12 cellular contexts compared by ENCODE assay signal in the genomic region with DNA sequence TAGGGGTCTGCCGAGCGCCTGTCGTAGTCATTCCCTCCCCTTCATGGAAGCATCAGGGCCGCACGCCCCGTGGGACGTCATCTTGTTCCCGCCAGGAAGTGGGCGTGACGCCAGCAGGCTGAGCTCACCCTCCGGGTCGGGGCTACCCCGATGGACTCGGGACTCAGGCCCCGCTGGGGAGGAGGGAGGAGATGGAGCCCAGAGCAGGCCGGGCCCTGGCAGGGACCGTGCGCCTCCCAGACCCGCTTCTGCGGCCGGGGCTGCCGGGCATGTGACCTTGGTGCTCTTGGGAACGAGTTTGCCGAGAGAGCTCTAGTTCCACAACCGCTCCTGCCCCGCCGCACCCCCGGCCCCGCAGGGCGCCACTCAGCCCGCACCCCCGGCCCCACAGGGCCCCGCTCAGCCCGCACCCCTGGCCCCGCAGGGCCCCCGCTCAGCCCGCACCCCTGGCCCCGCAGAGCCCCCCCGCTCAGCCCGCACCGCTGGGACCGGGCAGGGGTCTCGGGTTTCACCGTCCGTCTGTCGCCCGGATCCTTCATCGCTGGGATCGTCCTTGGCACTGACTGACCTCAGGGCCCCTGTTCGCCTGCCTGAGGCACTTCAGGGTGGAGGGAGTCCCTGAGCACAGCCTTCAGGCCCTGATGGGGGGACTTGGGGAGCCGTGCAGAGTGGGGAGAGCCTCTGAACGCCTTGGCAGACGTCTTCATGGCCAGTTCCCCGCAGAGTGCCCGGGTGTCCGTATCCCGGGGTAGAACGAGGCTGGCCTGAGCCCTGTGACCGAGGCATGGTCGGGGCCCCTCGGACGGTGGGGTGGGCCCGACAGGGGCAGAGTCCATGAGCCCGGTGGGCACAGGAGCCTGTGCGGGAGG. TPM values are rescaled to one million over a fixed set of nuclear protein-coding genes. Genes with fewer than 3 reads are reported as not detected.
DNase-seq lines count a peak whose midpoint lies in the region; ATAC-seq and TF ChIP-seq lines count a peak whose summit lies in the region.
"Had no signal": no experiment of that assay in that cellular context is flagged by ENCODE, and none has a peak within 500 bp of the region (broad histone marks: within the 10 kb centered on the region; RNA-seq: fewer than 3 reads in every experiment).

No MANE protein-coding gene starts in this region.

- POLR2A ChIA-PET in PC-9 (lab: Charles Lee; ENCODE audit: unreplicated experiment): no interaction called here

- H3K9me3 ChIP-seq in right atrium auricular region (no peaks in the 10 kb centered on the region), PC-9 (ENCODE audit: insufficient read depth, low read depth) (no peaks in the 10 kb centered on the region)

- no peaks in the 10 kb centered on the region for H3K79me2 ChIP-seq in PC-9 (ENCODE audit: low read depth)

- H3K27me3 ChIP-seq in right atrium auricular region (peaks cover 0 to 14% of the 10 kb centered on the region in 2 donors), PC-9 (ENCODE audit: insufficient read depth, low read depth) (peaks cover 63% of the 10 kb centered on the region)

- CTCF ChIA-PET in PC-9 (lab: Charles Lee): no interaction called here

- H3K4me3 ChIP-seq in right atrium auricular region: no peak overlapping the region
- H3K4me3 ChIP-seq in PC-9: no peak overlapping the region

- H3F3A ChIP-seq in PC-9 (ENCODE audit: insufficient read depth, low read depth): no peaks in the 10 kb centered on the region

- H3K36me3 ChIP-seq in right atrium auricular region (no peaks in the 10 kb centered on the region), PC-9 (ENCODE audit: low read depth) (no peaks in the 10 kb centered on the region)

- H3K4me1 ChIP-seq in right atrium auricular region: peaks cover 0 to 37% of the 10 kb centered on the region in 2 donors
- H3K4me1 ChIP-seq in PC-9 (replicated peaks; ENCODE audit: insufficient read depth): no peaks in the 10 kb centered on the region

- H3K9me2 ChIP-seq in PC-9 (ENCODE audit: insufficient read depth): no peaks in the 10 kb centered on the region

- no peak overlapping the region for H3K4me2 ChIP-seq in PC-9

- BruUV-seq in PC-9 (replicated peaks; lab: Mats Ljungman, UMichigan): no TSS peak

- no peak overlapping the region for H2AFZ ChIP-seq in PC-9

- DNase-seq in Daoy (ENCODE audit: low read depth): peak; percentile 48
- no peak for DNase-seq in right atrium auricular region (ENCODE audit: low spot score)
- DNase-seq in retina: peak; percentile 61
- no peak for DNase-seq in PC-9
- DNase-seq in HuH-7.5 (ENCODE audit: low spot score): no peak
- DNase-seq: AML-193, H9, NCI-H1092 treated with DMSO at 0.1 percent for 48 hours, SHP77 treated with DMSO at 0.1 percent for 48 hours had no signal

- intact Hi-C loops in PC-9 (cut with micrococcal nuclease; ENCODE audit: unreplicated experiment): no loop called here

- H4K20me1 ChIP-seq in PC-9 (ENCODE audit: insufficient read depth): no peaks in the 10 kb centered on the region

- TF ChIP-seq CTCF in VCaP (conservative IDR thresholded peaks at IDR 0.05) (no peak), right atrium auricular region (IDR thresholded peaks at IDR 0.05) (no peak), PC-9 (conservative IDR thresholded peaks at IDR 0.05) (no peak)

- ATAC-seq in GM21423 (IDR thresholded peaks at IDR 0.05; ENCODE audit: unreplicated experiment) (no peak), GM19023 (IDR thresholded peaks at IDR 0.05; ENCODE audit: unreplicated experiment) (no peak)

- H3K27ac ChIP-seq in VCaP (peak overlapping the region; percentile 68), right atrium auricular region (peak overlapping the region; percentile 67 to 85), PC-9 (no peak overlapping the region)

RNA-seq across cellular contexts. Expression of gene CACNA1H, which starts 5.8 kb away (rescaled TPM):
- 0.06 and 0.80 TPM in 2 replicates for total RNA-seq in Daoy (2014; rRNA removed; shearing (Covaris generic))
- total RNA-seq in right atrium auricular region (1 to 10 TPM; 7.0 to 9.4 TPM), PC-9 (2021) (0.08 TPM in 1 of 2 replicates, not detected in the other)

Comparison
In these comparisons a context has a peak if more than half of its experiments do, and no peak if none do; other contexts are left out.
1. DNase-seq: peak in Daoy (single experiment) and retina (single experiment); none in right atrium auricular region (single experiment), PC-9 (0 of 2) and HuH-7.5 (single experiment).